27 cellular contexts compared by ENCODE assay signal in genomic region chr4:169366821-169367220, GRCh38.
DNase-seq lines count a peak whose midpoint lies in the region; ATAC-seq, FAIRE-seq and TF ChIP-seq lines count a peak whose summit lies in the region.
"Had no signal": no experiment of that assay in that cellular context is flagged by ENCODE, and none has a peak within 500 bp of the region (broad histone marks: within the 10 kb centered on the region; RNA-seq: fewer than 3 reads in every experiment).

No MANE protein-coding gene starts in this region.

- H3K27me3 ChIP-seq in GM23248 (replicated peaks; ENCODE audit: insufficient read depth) (no peaks in the 10 kb centered on the region), HCT116 (ENCODE audit: insufficient read depth, low read length) (no peaks in the 10 kb centered on the region), GM12878 (replicated peaks in 1 of 2; ENCODE audit: control insufficient read depth in 2 of 2, insufficient read depth in 2 of 2, low read length in 1 of 2) (no peaks in the 10 kb centered on the region)
- no peaks in the 10 kb centered on the region for H3K27me3 ChIP-seq in CD8-positive, alpha-beta memory T cell (ENCODE audit: insufficient read depth, low read length, poor library complexity, severe bottlenecking)
- H3K27me3 ChIP-seq: BE2C, BLaER1 had no signal

- H3K4me1 Mint-ChIP-seq in CD8-positive, alpha-beta memory T cell: no peaks in the 10 kb centered on the region
- H3K4me1 Mint-ChIP-seq: CD4-positive, alpha-beta memory T cell; CD4-positive, CD25-positive, alpha-beta regulatory T cell had no signal

- CTCF ChIA-PET in HCT116 (lab: Charles Lee): no interaction called here
- CTCF ChIA-PET in GM12878 (lab: Yijun Ruan, JAX): no interaction called here
- CTCF ChIA-PET in CD8-positive, alpha-beta memory T cell (lab: Charles Lee): no interaction called here

- H4K20me1 ChIP-seq in GM23248 (ENCODE audit: insufficient read depth) (no peaks in the 10 kb centered on the region), HCT116 (ENCODE audit: insufficient read depth) (no peaks in the 10 kb centered on the region), GM12878 (ENCODE audit: control insufficient read depth, insufficient read depth) (no peaks in the 10 kb centered on the region)
- H4K20me1 ChIP-seq: BLaER1 had no signal

- TF ChIP-seq POLR2A in HCT116 (IDR thresholded peaks at IDR 0.05; ENCODE audit: borderline replicate concordance, extremely low read depth, insufficient read depth, insufficient read length) (no peak), GM12878 (IDR thresholded peaks at IDR 0.05; ENCODE audit: low read depth, low read length) (no peak)

- no peak overlapping the region for H3K9ac ChIP-seq in GM23248
- H3K9ac ChIP-seq in HCT116 (ENCODE audit: low read length): no peak overlapping the region
- no peak overlapping the region for H3K9ac ChIP-seq in GM12878 (ENCODE audit: control insufficient read depth, insufficient read depth, low read length)
- H3K9ac ChIP-seq: BLaER1 had no signal

- no peak overlapping the region for H3K4me3 Mint-ChIP-seq in CD8-positive, alpha-beta memory T cell
- H3K4me3 Mint-ChIP-seq: CD14-positive monocyte; CD4-positive, alpha-beta memory T cell; CD4-positive, CD25-positive, alpha-beta regulatory T cell had no signal

- DNase-seq in GM23248 (peak; percentile 18), HCT116 (ENCODE audit: low read depth, low spot score) (no peak), OCI-M1 (lab: John Stamatoyannopoulos, UW) (peak; percentile 19), GM12878 (ENCODE audit: low read depth, low spot score) (no peak), NCI-H446 treated with DMSO at 0.1 percent for 48 hours (lab: John Stamatoyannopoulos, UW) (no peak), DMS 273 treated with DMSO at 0.1 percent for 48 hours (lab: John Stamatoyannopoulos, UW) (no peak)
- DNase-seq in CD8-positive, alpha-beta memory T cell: no peak
- DNase-seq: 8988T; ACHN; BE2C; C1 segment of cervical spinal cord; Caco-2; Calu3; CD4-positive, alpha-beta memory T cell; CD4-positive, CD25-positive, alpha-beta regulatory T cell; DMS153; DMS53; DMS79; DND-41; EL; GDM1 had no signal

- H3K27ac ChIP-seq in GM23248: no peak overlapping the region
- no peak overlapping the region for H3K27ac ChIP-seq in HCT116 (ENCODE audit: low read depth, low read length)
- no peak overlapping the region for H3K27ac ChIP-seq in GM12878 (ENCODE audit: control insufficient read depth, insufficient read depth)
- H3K27ac ChIP-seq in CD8-positive, alpha-beta memory T cell (ENCODE audit: low read depth, low read length): no peak overlapping the region
- H3K27ac ChIP-seq: BLaER1 had no signal

- ATAC-seq in HCT116 (no peak), GM12878 (no peak)

- BruUV-seq in HCT116 (replicated peaks; lab: Mats Ljungman, UMichigan) (no TSS peak), GM12878 (replicated peaks; lab: Mats Ljungman, UMichigan) (no TSS peak)

- peaks cover 9 to 12% (median 10%) of the 10 kb centered on the region in 5 donors for H3K9me3 Mint-ChIP-seq in CD8-positive, alpha-beta memory T cell

- RAD21 ChIA-PET in HCT116 (lab: Charles Lee; ENCODE audit: low non-redundant PET in 1 of 2, low total read pairs in 2 of 2, uncharacterized antibody in 2 of 2, unreplicated experiment in 2 of 2) (no interaction called here), GM12878 (lab: Charles Lee; ENCODE audit: unreplicated experiment) (no interaction called here)

- H3K79me2 ChIP-seq in GM23248 (ENCODE audit: insufficient read depth) (no peaks in the 10 kb centered on the region), HCT116 (ENCODE audit: insufficient read depth, low read length) (no peaks in the 10 kb centered on the region), GM12878 (ENCODE audit: control insufficient read depth, insufficient read depth, low read length) (no peaks in the 10 kb centered on the region)

- TF ChIP-seq RAD21 in HCT116 (IDR thresholded peaks at IDR 0.05; ENCODE audit: low read depth): no peak
- no peak for TF ChIP-seq RAD21 in GM12878 (IDR thresholded peaks at IDR 0.05; ENCODE audit: insufficient read depth, low read depth, low read length)

- in situ Hi-C loops in GM23248 (cut with MboI) (no loop called here), GM12878 (cut with MboI) (no loop called here)

- intact Hi-C loops in HCT116 (cut with micrococcal nuclease) (no loop called here), GM12878 (cut with micrococcal nuclease; ENCODE audit: unreplicated experiment) (no loop called here)

- no peaks in the 10 kb centered on the region; the same call in 1 of the 2 replicates for H3K4me1 ChIP-seq in GM23248 (ENCODE audit: insufficient read depth)
- peaks cover 0 to 9% of the 10 kb centered on the region in 2 experiments; a peak in 2 of 4 replicates for H3K4me1 ChIP-seq in HCT116 (ENCODE audit: control insufficient read depth in 1 of 2, insufficient read depth in 2 of 2, low read length in 2 of 2)
- no peaks in the 10 kb centered on the region for H3K4me1 ChIP-seq in GM12878 (ENCODE audit: control insufficient read depth, insufficient read depth, low read length)
- H3K4me1 ChIP-seq in CD8-positive, alpha-beta memory T cell (ENCODE audit: insufficient read depth, low read length): no peaks in the 10 kb centered on the region
- H3K4me1 ChIP-seq: BE2C, Caco-2 had no signal

- H3K4me3 ChIP-seq in GM23248 (no peak overlapping the region), HCT116 (replicated peaks in 1 of 2; ENCODE audit: low read depth in 1 of 2, low read length in 2 of 2) (no peak overlapping the region), GM12878 (no peak overlapping the region)
- no peak overlapping the region for H3K4me3 ChIP-seq in CD8-positive, alpha-beta memory T cell (ENCODE audit: low read length)
- H3K4me3 ChIP-seq: BLaER1 had no signal

- peak; percentile 18 for FAIRE-seq in GM12878 (lab: Jason Lieb, UNC)
- FAIRE-seq: A204.1, D721Med, GM12891, GM19239 had no signal

- no peak for TF ChIP-seq CTCF in HCT116 (IDR thresholded peaks at IDR 0.05 in 2 of 3, conservative IDR thresholded peaks at IDR 0.05 in 1 of 3; ENCODE audit: borderline replicate concordance in 1 of 3, insufficient read depth in 1 of 3, low read depth in 2 of 3, low read length in 2 of 3)
- no peak for TF ChIP-seq CTCF in GM12878 (IDR thresholded peaks at IDR 0.05 in 2 of 3, conservative IDR thresholded peaks at IDR 0.05 in 1 of 3; ENCODE audit: control insufficient read depth in 2 of 3, extremely low read depth in 1 of 3, insufficient read depth in 1 of 3, low read depth in 3 of 3, low read length in 3 of 3)

- H3K9me2 ChIP-seq in GM23248 (ENCODE audit: insufficient read depth): no peaks in the 10 kb centered on the region
- no peaks in the 10 kb centered on the region for H3K9me2 ChIP-seq in HCT116 (ENCODE audit: insufficient read depth)

- POLR2A ChIA-PET in HCT116 (lab: Charles Lee) (no interaction called here), GM12878 (lab: Charles Lee) (interaction anchor here (0.6 kb wide), 1 partner anchor 322 kb away, joined by 6 read pairs; no protein-coding TSS in a partner anchor)
- POLR2A ChIA-PET in CD8-positive, alpha-beta memory T cell (lab: Charles Lee): no interaction called here

- no peak overlapping the region for H2AFZ ChIP-seq in GM23248
- no peak overlapping the region for H2AFZ ChIP-seq in HCT116 (ENCODE audit: low read depth, low read length, poor library complexity, severe bottlenecking)
- no peak overlapping the region for H2AFZ ChIP-seq in GM12878 (ENCODE audit: control insufficient read depth, low read depth, low read length)

- peaks cover 5% of the 10 kb centered on the region; the same call in 1 of the 2 replicates for H3F3A ChIP-seq in GM23248 (ENCODE audit: insufficient read depth)

- H3K36me3 ChIP-seq in GM23248 (ENCODE audit: low read depth): no peaks in the 10 kb centered on the region
- no peaks in the 10 kb centered on the region for H3K36me3 ChIP-seq in HCT116 (ENCODE audit: control insufficient read depth in 1 of 2, insufficient read depth in 2 of 2, low read length in 2 of 2)
- no peaks in the 10 kb centered on the region; a peak in 1 of 4 replicates for H3K36me3 ChIP-seq in GM12878 (ENCODE audit: control insufficient read depth in 2 of 2, insufficient read depth in 2 of 2, low read length in 1 of 2)
- no peaks in the 10 kb centered on the region for H3K36me3 ChIP-seq in CD8-positive, alpha-beta memory T cell (ENCODE audit: insufficient read depth, low read length)
- H3K36me3 ChIP-seq: BE2C, BLaER1 had no signal

- H3K4me2 ChIP-seq in GM23248 (ENCODE audit: unreplicated experiment) (no peak overlapping the region), HCT116 (ENCODE audit: low read length) (no peak overlapping the region), GM12878 (ENCODE audit: control insufficient read depth, insufficient read depth) (no peak overlapping the region)
- H3K4me2 ChIP-seq: BLaER1 had no signal

- WGBS in GM23248 (ENCODE audit: low coverage in 1 of 2, low lambda C conversion rate in 2 of 2, missing lambda C conversion rate in 2 of 2), 2 experiments: 82 to 89% methylated on average over 5 of the region's 5 CpGs
- WGBS in GM12878 (ENCODE audit: insufficient coverage, insufficient replicate concordance, low lambda C conversion rate, missing lambda C conversion rate): 66% methylated on average over 5 of the region's 5 CpGs

- H3K9me3 ChIP-seq in GM23248 (ENCODE audit: low read depth) (no peaks in the 10 kb centered on the region), HCT116 (ENCODE audit: control insufficient read depth in 1 of 2, insufficient read depth in 1 of 2, low read depth in 1 of 2, low read length in 2 of 2) (0 out of 4 replicates have a peak, but pooled peaks cover 0 to 6% of the 10 kb centered on the region in 2 experiments), GM12878 (replicated peaks; ENCODE audit: control insufficient read depth, insufficient read depth, low read length) (peaks cover 7% of the 10 kb centered on the region; the same call in 2 of the 3 replicates)
- no peaks in the 10 kb centered on the region for H3K9me3 ChIP-seq in CD8-positive, alpha-beta memory T cell (ENCODE audit: low read length)
- H3K9me3 ChIP-seq: BE2C, Caco-2 had no signal

- TF ChIP-seq EP300 in GM12878 (IDR thresholded peaks at IDR 0.05; ENCODE audit: borderline replicate concordance in 1 of 2, control insufficient read depth in 1 of 2, low read depth in 2 of 2, low read length in 2 of 2): no peak

- no peaks in the 10 kb centered on the region for H3K36me3 Mint-ChIP-seq in CD8-positive, alpha-beta memory T cell
- H3K36me3 Mint-ChIP-seq: CD14-positive monocyte; CD4-positive, alpha-beta memory T cell; CD4-positive, CD25-positive, alpha-beta regulatory T cell had no signal

- peaks cover 0 to 17% of the 10 kb centered on the region in 2 donors for H3K27me3 Mint-ChIP-seq in CD8-positive, alpha-beta memory T cell

- SMC1A ChIA-PET in GM12878 (lab: Charles Lee; ENCODE audit: uncharacterized antibody, unreplicated experiment): no interaction called here

- no peak overlapping the region for H3K27ac Mint-ChIP-seq in CD8-positive, alpha-beta memory T cell
- H3K27ac Mint-ChIP-seq: CD4-positive, alpha-beta memory T cell; CD4-positive, CD25-positive, alpha-beta regulatory T cell had no signal

TF ChIP-seq in HCT116, 20 proteins besides CTCF, POLR2A, EP300 and RAD21:
- TF ChIP-seq POLR2AphosphoS5 (IDR thresholded peaks at IDR 0.05; ENCODE audit: low read depth, low read length) (no peak), CBX3 (IDR thresholded peaks at IDR 0.05; ENCODE audit: low read depth) (peak; percentile 63; the same call in 1 of the 2 replicates)

TF ChIP-seq in GM12878, 131 proteins besides CTCF, POLR2A, EP300 and RAD21:
- TF ChIP-seq SIN3A (IDR thresholded peaks at IDR 0.05; ENCODE audit: low read depth, low read length) (no peak), CBX5 (IDR thresholded peaks at IDR 0.05; ENCODE audit: low read depth) (peak; percentile 78; the same call in 1 of the 2 replicates)

Comparison
In these comparisons a context has a peak if more than half of its experiments do, and no peak if none do; other contexts are left out.
1. DNase-seq: peak in GM23248 (single experiment) and OCI-M1 (single experiment); none in HCT116 (single experiment), GM12878 (single experiment), NCI-H446 treated with DMSO at 0.1 percent for 48 hours (single experiment), DMS 273 treated with DMSO at 0.1 percent for 48 hours (single experiment) and CD8-positive, alpha-beta memory T cell (0 of 5).